In genomic region chr22:19506212-19506611, GRCh38 we compare ENCODE assay signal across 1 cellular context.
TF ChIP-seq lines count a peak whose summit lies in the region.

No MANE protein-coding gene starts in this region.

TF ChIP-seq in K562, 482 proteins besides CTCF, POLR2A, EP300 and RAD21 (continued from another document):
- no peak for TF ChIP-seq ARID3A (IDR thresholded peaks at IDR 0.05; ENCODE audit: borderline replicate concordance, low read depth, low read length)
